Comparison of ENCODE assay signal across 9 cellular contexts in genomic region chr14:44960646-44961045, GRCh38. TPM values are rescaled to one million over a fixed set of nuclear protein-coding genes. Genes with fewer than 3 reads are reported as not detected.
A peak's percentile ranks its signal among the peaks of the same experiment; 100 is the strongest.
DNase-seq lines count a peak whose midpoint lies in the region; ATAC-seq and TF ChIP-seq lines count a peak whose summit lies in the region.
"Had no signal": no experiment of that assay in that cellular context is flagged by ENCODE, and none has a peak within 500 bp of the region (broad histone marks: within the 10 kb centered on the region; RNA-seq: fewer than 3 reads in every experiment).

No MANE protein-coding gene starts in this region.

- H3K9ac ChIP-seq in DND-41 (ENCODE audit: low read depth, low read length) (peak overlapping the region; percentile 73), OCI-LY3 (ENCODE audit: low read length) (peak overlapping the region; percentile 77), fibroblast of lung (ENCODE audit: insufficient read depth, low read length) (peak overlapping the region; percentile 61), parathyroid adenoma (no peak overlapping the region)

- peak overlapping the region; percentile 88 to 89 for H3K4me3 ChIP-seq in DND-41 (ENCODE audit: low read depth in 1 of 2, low read length in 2 of 2)
- peak overlapping the region; percentile 86 for H3K4me3 ChIP-seq in OCI-LY3 (ENCODE audit: low read length)
- peak overlapping the region; percentile 65 to 98 (median 89) for H3K4me3 ChIP-seq in fibroblast of lung (replicated peaks in 1 of 4; ENCODE audit: control extremely low read depth in 1 of 4, insufficient read depth in 1 of 4, low read depth in 3 of 4, low read length in 4 of 4)
- H3K4me3 ChIP-seq in parathyroid adenoma (ENCODE audit: low read depth, low read length) = peak overlapping the region; percentile 93

- peaks cover 97% of the 10 kb centered on the region for H3K79me2 ChIP-seq in DND-41 (ENCODE audit: insufficient read depth, low read length)
- peaks cover 94% of the 10 kb centered on the region for H3K79me2 ChIP-seq in OCI-LY3 (ENCODE audit: low read length)
- H3K79me2 ChIP-seq in fibroblast of lung (ENCODE audit: control insufficient read depth, insufficient read depth, low read length) = peaks cover 84% of the 10 kb centered on the region
- peaks cover 29% of the 10 kb centered on the region for H3K79me2 ChIP-seq in parathyroid adenoma

- peaks cover 58% of the 10 kb centered on the region for H3K4me1 ChIP-seq in DND-41 (ENCODE audit: insufficient read depth, low read length)
- H3K4me1 ChIP-seq in OCI-LY3 (ENCODE audit: low read length) = peaks cover 27% of the 10 kb centered on the region
- peaks cover 2% of the 10 kb centered on the region for H3K4me1 ChIP-seq in fibroblast of lung (ENCODE audit: control insufficient read depth, extremely low read depth, insufficient read depth, low read length)
- H3K4me1 ChIP-seq in parathyroid adenoma = no peaks in the 10 kb centered on the region

- TF ChIP-seq CTCF in DND-41 (IDR thresholded peaks at IDR 0.05; ENCODE audit: borderline replicate concordance, extremely low read depth, low read length, poor library complexity, severe bottlenecking) (no peak), OCI-LY3 (IDR thresholded peaks at IDR 0.05; ENCODE audit: low read depth, low read length) (no peak), fibroblast of lung (conservative IDR thresholded peaks at IDR 0.05 in 1 of 2, IDR thresholded peaks at IDR 0.05 in 1 of 2; ENCODE audit: low read depth in 1 of 2, low read length in 2 of 2) (no peak), parathyroid adenoma (IDR thresholded peaks at IDR 0.05) (no peak)

- H3K27me3 ChIP-seq in DND-41 (ENCODE audit: insufficient read depth, low read length, poor library complexity) (no peaks in the 10 kb centered on the region), OCI-LY3 (ENCODE audit: low read depth, low read length) (no peaks in the 10 kb centered on the region), fibroblast of lung (ENCODE audit: control insufficient read depth, insufficient read depth, low read length) (no peaks in the 10 kb centered on the region), parathyroid adenoma (ENCODE audit: control insufficient read depth, insufficient read depth, low read length) (no peaks in the 10 kb centered on the region)

- ATAC-seq in DND-41 (ENCODE audit: insufficient read depth, low read depth) (no peak), GM19455 (IDR thresholded peaks at IDR 0.05; ENCODE audit: unreplicated experiment) (no peak)

- H3K9me3 ChIP-seq in DND-41 (ENCODE audit: insufficient read depth, low read length, severe bottlenecking) = no peaks in the 10 kb centered on the region
- peaks cover 10% of the 10 kb centered on the region; the same call in 1 of the 2 replicates for H3K9me3 ChIP-seq in OCI-LY3 (ENCODE audit: insufficient read depth, low read length)
- H3K9me3 ChIP-seq in fibroblast of lung (ENCODE audit: control insufficient read depth, insufficient read depth, low read depth, low read length) = no peaks in the 10 kb centered on the region
- no peaks in the 10 kb centered on the region for H3K9me3 ChIP-seq in parathyroid adenoma (ENCODE audit: control insufficient read depth, low read length)

- H3K36me3 ChIP-seq in DND-41 (ENCODE audit: insufficient read depth, low read length) (no peaks in the 10 kb centered on the region; the same call in 1 of the 2 replicates), OCI-LY3 (replicated peaks; ENCODE audit: low read depth, low read length) (peaks cover 17% of the 10 kb centered on the region), fibroblast of lung (ENCODE audit: control insufficient read depth, insufficient read depth, low read length) (no peaks in the 10 kb centered on the region), parathyroid adenoma (ENCODE audit: control insufficient read depth, insufficient read depth, low read length) (no peaks in the 10 kb centered on the region)

- H3K27ac ChIP-seq in DND-41 (ENCODE audit: low read length) (peak overlapping the region; percentile 93), OCI-LY3 (ENCODE audit: low read length) (no peak overlapping the region), fibroblast of lung (ENCODE audit: insufficient read depth, low read length) (peak overlapping the region; percentile 84), parathyroid adenoma (peak overlapping the region; percentile 92)

- peak overlapping the region; percentile 94; the same call in 1 of the 2 replicates for H2AFZ ChIP-seq in DND-41 (ENCODE audit: low read depth, low read length)
- no peak overlapping the region for H2AFZ ChIP-seq in OCI-LY3 (ENCODE audit: low read depth, low read length)
- H2AFZ ChIP-seq in fibroblast of lung (ENCODE audit: low read length) = no peak overlapping the region
- peak overlapping the region; percentile 66 for H2AFZ ChIP-seq in parathyroid adenoma

- H4K20me1 ChIP-seq in DND-41 (ENCODE audit: insufficient read depth, low read length) (peaks cover 28% of the 10 kb centered on the region), OCI-LY3 (ENCODE audit: insufficient read depth, low read length) (peaks cover 17% of the 10 kb centered on the region), fibroblast of lung (ENCODE audit: control insufficient read depth, extremely low read depth, insufficient read depth, low read length) (no peaks in the 10 kb centered on the region)

- H3K4me2 ChIP-seq in DND-41 (ENCODE audit: insufficient read depth, low read length) = peak overlapping the region; percentile 75
- peak overlapping the region; percentile 84 for H3K4me2 ChIP-seq in OCI-LY3 (ENCODE audit: low read length)
- H3K4me2 ChIP-seq in fibroblast of lung (ENCODE audit: extremely low read depth, insufficient read depth, low read length) = peak overlapping the region; percentile 91
- H3K4me2 ChIP-seq in parathyroid adenoma (ENCODE audit: low read length) = peak overlapping the region; percentile 81

- DNase-seq in DND-41 (no peak), fibroblast of lung (ENCODE audit: low read depth in 2 of 2) (peak in 1 of 2 donors; percentile 32), GOT3 (lab: John Stamatoyannopoulos, UW) (no peak), C1 segment of cervical spinal cord (lab: John Stamatoyannopoulos, UW) (no peak), NCI-H2029 (lab: John Stamatoyannopoulos, UW) (no peak)
- DNase-seq: NCI-H187 treated with DMSO at 0.1 percent for 48 hours had no signal

RNA-seq across cellular contexts. Expression of gene KLHL28, which starts 1.1 kb away (rescaled TPM):
- total RNA-seq in fibroblast of lung = 9.2 and 9.7 TPM in 2 replicates
- 5.4 and 6.1 TPM in 2 replicates for polyA plus RNA-seq in fibroblast of lung
- 3.7 and 4.5 TPM in 2 replicates for polyA plus RNA-seq in fibroblast of lung (2012)
- 2.3 and 4.6 TPM in 2 replicates for polyA minus RNA-seq in fibroblast of lung (ENCODE audit: low replicate concordance)

RNA-seq across cellular contexts. Expression of gene TOGARAM1, which starts 1.3 kb away (rescaled TPM):
- 22.1 and 24.9 TPM in 2 replicates for total RNA-seq in fibroblast of lung
- 8.1 and 10.7 TPM in 2 replicates for polyA plus RNA-seq in fibroblast of lung
- 5.2 and 7.6 TPM in 2 replicates for polyA plus RNA-seq in fibroblast of lung (2012)
- polyA minus RNA-seq in fibroblast of lung (ENCODE audit: low replicate concordance) = 5.0 and 6.0 TPM in 2 replicates

Comparison
In these comparisons a context has a peak if more than half of its experiments do, and no peak if none do; other contexts are left out.
1. H2AFZ ChIP-seq: peak in DND-41 (single experiment) and parathyroid adenoma (single experiment); none in OCI-LY3 (single experiment) and fibroblast of lung (single experiment).
2. Peak in every context shown above with its lines, with median percentiles within 50 percentile points of each other: H3K4me2 ChIP-seq and H3K4me3 ChIP-seq.